ENCODE assay signal across 9 cellular contexts in the genomic region with DNA sequence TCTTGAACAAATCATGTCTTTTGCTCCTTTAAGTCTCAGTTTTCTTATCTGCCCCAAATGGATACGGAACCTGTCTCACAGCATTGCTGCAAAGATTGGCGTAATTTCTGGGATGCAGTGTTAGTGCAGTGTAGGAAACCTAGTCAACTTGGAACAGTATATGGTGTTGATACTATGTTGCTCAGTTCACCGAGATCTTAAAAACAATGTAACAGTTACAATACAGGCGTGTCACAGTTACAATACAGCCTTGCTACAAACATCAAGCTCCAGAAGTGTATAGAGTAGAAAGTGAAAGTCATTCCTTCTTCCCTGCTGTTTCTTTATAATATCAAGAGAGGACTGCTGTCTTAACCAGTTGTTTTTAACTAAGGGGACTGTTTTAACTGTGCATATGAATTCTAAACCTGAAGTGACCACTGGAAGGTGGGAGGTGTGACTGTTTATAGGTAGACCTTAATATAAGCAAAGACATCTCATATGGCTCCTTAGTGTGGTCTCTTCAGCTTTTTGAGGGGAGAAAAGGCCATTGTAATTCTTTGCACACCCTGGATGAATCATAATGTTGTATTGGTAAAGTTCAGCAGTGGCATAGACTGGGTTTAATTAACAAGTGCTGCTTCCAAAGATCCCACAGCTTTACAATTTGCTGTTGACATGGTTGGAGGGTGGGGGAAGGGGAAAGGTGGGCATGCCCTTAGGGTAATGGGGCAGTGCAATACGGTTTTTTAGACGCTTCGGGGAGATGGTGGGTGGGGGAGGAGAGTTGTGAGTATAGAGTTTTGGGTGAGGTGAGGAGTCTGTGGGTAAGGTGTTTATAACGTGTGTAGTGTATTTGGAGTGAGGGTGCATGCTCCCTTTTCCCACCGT. TPM values are rescaled to one million over a fixed set of nuclear protein-coding genes. Genes with fewer than 3 reads are reported as not detected.
DNase-seq lines count a peak whose midpoint lies in the region; ATAC-seq and TF ChIP-seq lines count a peak whose summit lies in the region.
"Had no signal": no experiment of that assay in that cellular context is flagged by ENCODE, and none has a peak within 500 bp of the region (broad histone marks: within the 10 kb centered on the region; RNA-seq: fewer than 3 reads in every experiment).

No MANE protein-coding gene starts in this region.

- H3K4me1 ChIP-seq in mononuclear cell (ENCODE audit: insufficient read depth, low read length) (peaks cover 93% of the 10 kb centered on the region), upper lobe of left lung (peaks cover 85 to 92% (median 91%) of the 10 kb centered on the region in 4 donors)

- H3K36me3 Mint-ChIP-seq in brain = peaks cover 33% of the 10 kb centered on the region

- H3K27ac ChIP-seq in upper lobe of left lung = peak overlapping the region; percentile 31 to 73 (median 60)

- ATAC-seq in upper lobe of left lung (ENCODE audit: low FRiP score in 2 of 2) (no peak), GM21717 (IDR thresholded peaks at IDR 0.05; ENCODE audit: unreplicated experiment) (no peak)

- H3K27me3 ChIP-seq in mononuclear cell (ENCODE audit: insufficient read depth, low read length) (no peaks in the 10 kb centered on the region), upper lobe of left lung (no peaks in the 10 kb centered on the region)

- H3K27ac Mint-ChIP-seq in brain = peak overlapping the region; percentile 21 to 97 (median 93)

- H3K4me1 Mint-ChIP-seq in brain = peaks cover 96% of the 10 kb centered on the region

- peaks cover 0 to 6% (median 3%) of the 10 kb centered on the region in 5 experiments for H3K9me3 Mint-ChIP-seq in brain

- peak overlapping the region; percentile 6 for H3K4me3 ChIP-seq in mononuclear cell (ENCODE audit: low read length)
- H3K4me3 ChIP-seq in upper lobe of left lung = peak overlapping the region in 1 of 4 donors; percentile 11

- DNase-seq in activated naive CD4-positive, alpha-beta T cell treated with Interleukin-2 at 50 U/mL for 16 hours = peak; percentile 16
- no peak for DNase-seq in activated naive CD4-positive, alpha-beta T cell treated with anti-CD3 and anti-CD28 coated beads, Interleukin-2, amount 50 U/mL, for 16 hours
- no peak for DNase-seq in upper lobe of left lung
- DNase-seq in RKO (ENCODE audit: low spot score) = no peak
- no peak for DNase-seq in MV-4-11 (lab: John Stamatoyannopoulos, UW)
- DNase-seq: DMS79 had no signal

- TF ChIP-seq CTCF in brain (conservative IDR thresholded peaks at IDR 0.05) (no peak), upper lobe of left lung (IDR thresholded peaks at IDR 0.05) (no peak)

- H3K4me3 Mint-ChIP-seq in brain = peak overlapping the region; percentile 62 to 81 (median 75)

- no peak for TF ChIP-seq EP300 in upper lobe of left lung (IDR thresholded peaks at IDR 0.05)

- H3K9me3 ChIP-seq in mononuclear cell (ENCODE audit: low read depth, low read length) (no peaks in the 10 kb centered on the region), upper lobe of left lung (no peaks in the 10 kb centered on the region)

- no peak for TF ChIP-seq POLR2A in upper lobe of left lung (IDR thresholded peaks at IDR 0.05)

- 25 to 35% methylated on average over 9 of the region's 9 CpGs for WGBS in upper lobe of left lung, 2 donors

- no peaks in the 10 kb centered on the region for H3K36me3 ChIP-seq in upper lobe of left lung

- H3K27me3 Mint-ChIP-seq in brain = no peaks in the 10 kb centered on the region

RNA-seq across cellular contexts. Expression of a gene that starts 12.9 kb away (rescaled TPM):
- 264 TPM for polyA plus RNA-seq in brain (ENCODE audit: insufficient read depth, low read depth, low replicate concordance)
- total RNA-seq in mononuclear cell (86.0 TPM), upper lobe of left lung (100 to 1,000 TPM; 114 to 348 (median 186) TPM)
